In the genomic region with DNA sequence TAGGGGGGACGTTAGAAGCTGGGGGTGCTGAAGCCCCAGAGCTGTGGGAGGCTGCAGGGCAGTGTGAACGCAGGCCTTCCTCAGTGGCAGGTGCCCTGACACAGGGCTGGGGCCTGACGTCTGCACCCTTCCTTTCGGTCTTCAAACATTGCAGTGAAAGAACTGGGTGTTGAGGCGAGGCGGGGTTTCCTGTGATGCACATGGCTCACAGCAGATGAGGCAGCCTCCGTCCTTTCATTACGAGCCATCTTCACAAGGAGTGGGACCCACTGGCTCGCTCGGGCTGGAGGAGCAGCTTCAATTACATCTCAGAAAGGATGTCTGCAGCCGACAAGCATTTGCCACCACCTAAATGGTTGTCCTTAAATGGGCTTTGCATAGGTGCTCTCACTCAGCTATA, we compare ENCODE assay signal across 16 cellular contexts.
A peak's percentile ranks its signal among the peaks of the same experiment; 100 is the strongest.
DNase-seq lines count a peak whose midpoint lies in the region; ATAC-seq and TF ChIP-seq lines count a peak whose summit lies in the region.
"Had no signal": no experiment of that assay in that cellular context is flagged by ENCODE, and none has a peak within 500 bp of the region (broad histone marks: within the 10 kb centered on the region; RNA-seq: fewer than 3 reads in every experiment).

No MANE protein-coding gene starts in this region.

- H3K4me1 Mint-ChIP-seq in activated naive CD4-positive, alpha-beta T cell treated with anti-CD3 and anti-CD28 coated beads, Interleukin-2, amount 10 ng/mL, durations not matched to agents 7 days and 5 days: peaks cover 67% of the 10 kb centered on the region
- peaks cover 82% of the 10 kb centered on the region for H3K4me1 Mint-ChIP-seq in CD4-positive, alpha-beta T cell (ENCODE audit: low read depth)
- peaks cover 26% of the 10 kb centered on the region for H3K4me1 Mint-ChIP-seq in T-helper 2 cell treated with Interferon-gamma antibody and Interleukin-4, amounts not matched to agents 5 μg/mL and 100 μg/mL, for 36 hours (ENCODE audit: low read depth)

- no peak overlapping the region for H3K27ac ChIP-seq in CD4-positive, alpha-beta T cell (ENCODE audit: low read depth, low read length)
- H3K27ac ChIP-seq in WERI-Rb-1: no peak overlapping the region

- no peak for TF ChIP-seq CTCF in CD4-positive, alpha-beta T cell (IDR thresholded peaks at IDR 0.05)
- no peak for TF ChIP-seq CTCF in WERI-Rb-1 (IDR thresholded peaks at IDR 0.05; ENCODE audit: low read depth, low read length)

- no peak overlapping the region for H3K27ac Mint-ChIP-seq in activated naive CD4-positive, alpha-beta T cell treated with anti-CD3 and anti-CD28 coated beads, Interleukin-2, amount 10 ng/mL, durations not matched to agents 7 days and 5 days
- no peak overlapping the region for H3K27ac Mint-ChIP-seq in CD4-positive, alpha-beta T cell
- H3K27ac Mint-ChIP-seq in T-helper 2 cell treated with Interferon-gamma antibody and Interleukin-4, amounts not matched to agents 5 μg/mL and 100 μg/mL, for 36 hours: no peak overlapping the region
- H3K27ac Mint-ChIP-seq: CD4-positive, alpha-beta memory T cell had no signal

- H3K36me3 ChIP-seq in H7 (replicated peaks; ENCODE audit: control insufficient read depth, insufficient read depth, low read length) (no peaks in the 10 kb centered on the region), WERI-Rb-1 (no peaks in the 10 kb centered on the region)
- H3K36me3 ChIP-seq: HAP-1 had no signal

- ATAC-seq in CD4-positive, alpha-beta T cell (ENCODE audit: poor library complexity): peak; percentile 70
- ATAC-seq: PC-3 had no signal

- peak; percentile 50 for DNase-seq in activated naive CD4-positive, alpha-beta T cell treated with anti-CD3 and anti-CD28 coated beads, Interleukin-2, amount 10 ng/mL, durations not matched to agents 7 days and 5 days
- DNase-seq in activated naive CD4-positive, alpha-beta T cell treated with Interleukin-2 at 50 U/mL for 16 hours: no peak
- no peak for DNase-seq in CD4-positive, alpha-beta T cell
- DNase-seq in H7: peak; percentile 27
- peak; percentile 77 for DNase-seq in mesenteric fat pad (ENCODE audit: low spot score)
- no peak for DNase-seq in T-helper 2 cell treated with Interferon-gamma antibody and Interleukin-4, amounts not matched to agents 5 μg/mL and 100 μg/mL, for 36 hours (ENCODE audit: low spot score)
- DNase-seq in WERI-Rb-1: no peak
- DNase-seq: CD4-positive, alpha-beta memory T cell; DMS79; NCI-H1048; NCI-H146; NCI-H2081; NCI-H510A treated with DMSO at 0.1 percent for 48 hours; NCI-H82; PC-3 had no signal

- no peaks in the 10 kb centered on the region for H3K36me3 Mint-ChIP-seq in activated naive CD4-positive, alpha-beta T cell treated with anti-CD3 and anti-CD28 coated beads, Interleukin-2, amount 10 ng/mL, durations not matched to agents 7 days and 5 days
- no peaks in the 10 kb centered on the region for H3K36me3 Mint-ChIP-seq in CD4-positive, alpha-beta T cell (ENCODE audit: low read depth)
- H3K36me3 Mint-ChIP-seq in T-helper 2 cell treated with Interferon-gamma antibody and Interleukin-4, amounts not matched to agents 5 μg/mL and 100 μg/mL, for 36 hours (ENCODE audit: low read depth): no peaks in the 10 kb centered on the region
- H3K36me3 Mint-ChIP-seq: CD4-positive, alpha-beta memory T cell had no signal

- H3K4me3 Mint-ChIP-seq in activated naive CD4-positive, alpha-beta T cell treated with anti-CD3 and anti-CD28 coated beads, Interleukin-2, amount 10 ng/mL, durations not matched to agents 7 days and 5 days: no peak overlapping the region
- H3K4me3 Mint-ChIP-seq in CD4-positive, alpha-beta T cell: no peak overlapping the region
- H3K4me3 Mint-ChIP-seq in T-helper 2 cell treated with Interferon-gamma antibody and Interleukin-4, amounts not matched to agents 5 μg/mL and 100 μg/mL, for 36 hours: no peak overlapping the region
- H3K4me3 Mint-ChIP-seq: CD4-positive, alpha-beta memory T cell had no signal

- peaks cover 16% of the 10 kb centered on the region for H3K9me3 Mint-ChIP-seq in activated naive CD4-positive, alpha-beta T cell treated with anti-CD3 and anti-CD28 coated beads, Interleukin-2, amount 10 ng/mL, durations not matched to agents 7 days and 5 days
- H3K9me3 Mint-ChIP-seq in CD4-positive, alpha-beta T cell: no peaks in the 10 kb centered on the region
- peaks cover 4% of the 10 kb centered on the region for H3K9me3 Mint-ChIP-seq in T-helper 2 cell treated with Interferon-gamma antibody and Interleukin-4, amounts not matched to agents 5 μg/mL and 100 μg/mL, for 36 hours

- CTCF ChIA-PET in activated naive CD4-positive, alpha-beta T cell treated with anti-CD3 and anti-CD28 coated beads, Interleukin-2, amount 10 ng/mL, durations not matched to agents 7 days and 5 days (lab: Charles Lee): no interaction called here
- CTCF ChIA-PET in CD4-positive, alpha-beta T cell (lab: Charles Lee): no interaction called here

- H3K27me3 ChIP-seq in CD4-positive, alpha-beta T cell (ENCODE audit: control insufficient read depth, insufficient read depth, low read length): no peaks in the 10 kb centered on the region
- H3K27me3 ChIP-seq in H7 (ENCODE audit: control insufficient read depth, insufficient read depth, low read length) (no peaks in the 10 kb centered on the region), WERI-Rb-1 (ENCODE audit: insufficient read depth, low read depth, severe bottlenecking) (peaks cover 78% of the 10 kb centered on the region)

- no peaks in the 10 kb centered on the region for H3K9me3 ChIP-seq in CD4-positive, alpha-beta T cell (ENCODE audit: control insufficient read depth, low read length)
- H3K9me3 ChIP-seq in WERI-Rb-1 (ENCODE audit: severe bottlenecking): no peaks in the 10 kb centered on the region
- H3K9me3 ChIP-seq: HAP-1 had no signal

- H3K4me3 ChIP-seq in H7 (ENCODE audit: insufficient read depth, low read depth, low read length) (no peak overlapping the region), WERI-Rb-1 (ENCODE audit: low read depth, low read length) (no peak overlapping the region)
- H3K4me3 ChIP-seq: HAP-1 had no signal

- peaks cover 73% of the 10 kb centered on the region for H3K27me3 Mint-ChIP-seq in activated naive CD4-positive, alpha-beta T cell treated with anti-CD3 and anti-CD28 coated beads, Interleukin-2, amount 10 ng/mL, durations not matched to agents 7 days and 5 days
- H3K27me3 Mint-ChIP-seq in CD4-positive, alpha-beta T cell: peaks cover 17% of the 10 kb centered on the region
- H3K27me3 Mint-ChIP-seq in T-helper 2 cell treated with Interferon-gamma antibody and Interleukin-4, amounts not matched to agents 5 μg/mL and 100 μg/mL, for 36 hours (ENCODE audit: low read depth): peaks cover 43% of the 10 kb centered on the region

- POLR2A ChIA-PET in CD4-positive, alpha-beta T cell (lab: Charles Lee): no interaction called here

- intact Hi-C loops in CD4-positive, alpha-beta T cell (cut with DNase I, micrococcal nuclease): no loop called here

Comparison
In these comparisons a context has a peak if more than half of its experiments do, and no peak if none do; other contexts are left out.
1. DNase-seq: peak in activated naive CD4-positive, alpha-beta T cell treated with anti-CD3 and anti-CD28 coated beads, Interleukin-2, amount 10 ng/mL, durations not matched to agents 7 days and 5 days (single experiment), H7 (single experiment) and mesenteric fat pad (single experiment); none in activated naive CD4-positive, alpha-beta T cell treated with Interleukin-2 at 50 U/mL for 16 hours (single experiment), CD4-positive, alpha-beta T cell (0 of 10), T-helper 2 cell treated with Interferon-gamma antibody and Interleukin-4, amounts not matched to agents 5 μg/mL and 100 μg/mL, for 36 hours (single experiment) and WERI-Rb-1 (single experiment).